28 cellular contexts compared by ENCODE assay signal in the genomic region with DNA sequence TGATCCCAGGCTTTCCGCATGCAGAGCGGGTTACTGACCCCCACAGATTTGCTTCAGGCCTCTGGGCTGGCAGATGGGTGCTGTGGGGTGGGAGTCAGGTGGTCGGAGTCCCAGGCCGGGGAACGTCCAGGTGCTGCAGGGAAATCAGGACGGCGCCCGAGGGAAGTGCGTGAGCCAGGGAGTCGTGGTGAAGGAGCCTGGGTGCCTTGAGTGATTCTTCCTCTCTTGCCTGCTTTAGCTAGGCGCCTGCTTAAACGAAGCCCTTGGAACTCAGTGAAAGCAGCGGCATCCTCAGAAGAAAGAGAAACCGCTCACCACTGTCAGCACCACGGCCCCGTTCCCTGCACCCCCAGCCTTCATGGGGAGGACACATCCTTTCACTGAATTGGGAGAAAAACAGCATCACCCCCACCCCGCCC.
DNase-seq lines count a peak whose midpoint lies in the region; ATAC-seq and TF ChIP-seq lines count a peak whose summit lies in the region.
"Had no signal": no experiment of that assay in that cellular context is flagged by ENCODE, and none has a peak within 500 bp of the region (broad histone marks: within the 10 kb centered on the region; RNA-seq: fewer than 3 reads in every experiment).

No MANE protein-coding gene starts in this region.

- intact Hi-C loops in upper lobe of right lung (cut with DNase I) = no loop called here

- H3K4me1 ChIP-seq in upper lobe of right lung = no peaks in the 10 kb centered on the region

- peak; percentile 40 for DNase-seq in activated CD8-positive, alpha-beta memory T cell treated with anti-CD3 and anti-CD28 coated beads for 24 hours
- no peak for DNase-seq in activated CD8-positive, alpha-beta memory T cell treated with anti-CD3 and anti-CD28 coated beads, Interleukin-2, amount 50 U/mL, for 4 hours
- DNase-seq in cerebellar cortex (ENCODE audit: low spot score) (peak; percentile 30), mesenteric fat pad (ENCODE audit: low spot score) (peak; percentile 83), upper lobe of right lung (peak; percentile 48), NCI-H2227 treated with DMSO at 0.1 percent for 48 hours (lab: John Stamatoyannopoulos, UW) (no peak), KBM-7 (no peak)
- DNase-seq in activated CD4-positive, alpha-beta T cell treated with anti-CD3 and anti-CD28 coated beads for 48 hours = no peak
- DNase-seq: activated CD4-positive, CD25-positive, alpha-beta regulatory T cell treated with anti-CD3 and anti-CD28 coated beads, Interleukin-2, amount 50 U/mL, for 72 hours; activated gamma-delta T cell treated with Interleukin-2 at 50 U/mL for 16 hours; activated naive CD8-positive, alpha-beta T cell treated with anti-CD3 and anti-CD28 coated beads, Interleukin-2, amount 50 U/mL, for 24 hours; CD4-positive, CD25-positive, alpha-beta regulatory T cell; DMS79 treated with DMSO at 0.1 percent for 48 hours; effector memory CD8-positive, alpha-beta T cell; erythroblast; GDM1; glutamatergic neuron; left ventricle myocardium superior; midbrain; MM.1S; naive thymus-derived CD4-positive, alpha-beta T cell; NCI-H1417; NCI-H2029 treated with DMSO at 0.1 percent for 48 hours; NCI-H526 treated with DMSO at 0.1 percent for 48 hours; NK-92 treated with Interleukin-12 subunit alpha and Interleukin-12 subunit beta, amount 100 ng/mL, for 24 hours; Right ventricle myocardium superior; T-helper 2 cell had no signal

- in situ Hi-C loops in KBM-7 (cut with MboI; ENCODE audit: low pct_unique_long_range_greater_than_20kb, low sequenced_read_pairs) = no loop called here

- H3K4me3 ChIP-seq in upper lobe of right lung = no peak overlapping the region
- H3K4me3 ChIP-seq: cardiac muscle cell had no signal

- no peaks in the 10 kb centered on the region for H3K9me3 ChIP-seq in upper lobe of right lung

- H3K27me3 ChIP-seq in upper lobe of right lung = peaks cover 31% of the 10 kb centered on the region
- H3K27me3 ChIP-seq: cardiac muscle cell had no signal

- TF ChIP-seq CTCF in upper lobe of right lung (IDR thresholded peaks at IDR 0.05) = no peak

- no peaks in the 10 kb centered on the region for H3K36me3 ChIP-seq in upper lobe of right lung
- H3K36me3 ChIP-seq: cardiac muscle cell had no signal

- H3K27ac ChIP-seq in upper lobe of right lung = no peak overlapping the region
- H3K27ac ChIP-seq: cardiac muscle cell had no signal

- no peak for ATAC-seq in upper lobe of right lung
- ATAC-seq: activated naive CD8-positive, alpha-beta T cell treated with anti-CD3 and anti-CD28 coated beads, Interleukin-2, amount 50 U/mL, for 24 hours; effector memory CD8-positive, alpha-beta T cell; left ventricle myocardium superior; naive thymus-derived CD4-positive, alpha-beta T cell had no signal

Comparison
In these comparisons a context has a peak if more than half of its experiments do, and no peak if none do; other contexts are left out.
1. DNase-seq: peak in activated CD8-positive, alpha-beta memory T cell treated with anti-CD3 and anti-CD28 coated beads for 24 hours (single experiment), cerebellar cortex (single experiment), mesenteric fat pad (single experiment) and upper lobe of right lung (single experiment); none in activated CD8-positive, alpha-beta memory T cell treated with anti-CD3 and anti-CD28 coated beads, Interleukin-2, amount 50 U/mL, for 4 hours (single experiment), NCI-H2227 treated with DMSO at 0.1 percent for 48 hours (single experiment), KBM-7 (single experiment) and activated CD4-positive, alpha-beta T cell treated with anti-CD3 and anti-CD28 coated beads for 48 hours (single experiment).